24 cellular contexts compared by ENCODE assay signal in the genomic region with DNA sequence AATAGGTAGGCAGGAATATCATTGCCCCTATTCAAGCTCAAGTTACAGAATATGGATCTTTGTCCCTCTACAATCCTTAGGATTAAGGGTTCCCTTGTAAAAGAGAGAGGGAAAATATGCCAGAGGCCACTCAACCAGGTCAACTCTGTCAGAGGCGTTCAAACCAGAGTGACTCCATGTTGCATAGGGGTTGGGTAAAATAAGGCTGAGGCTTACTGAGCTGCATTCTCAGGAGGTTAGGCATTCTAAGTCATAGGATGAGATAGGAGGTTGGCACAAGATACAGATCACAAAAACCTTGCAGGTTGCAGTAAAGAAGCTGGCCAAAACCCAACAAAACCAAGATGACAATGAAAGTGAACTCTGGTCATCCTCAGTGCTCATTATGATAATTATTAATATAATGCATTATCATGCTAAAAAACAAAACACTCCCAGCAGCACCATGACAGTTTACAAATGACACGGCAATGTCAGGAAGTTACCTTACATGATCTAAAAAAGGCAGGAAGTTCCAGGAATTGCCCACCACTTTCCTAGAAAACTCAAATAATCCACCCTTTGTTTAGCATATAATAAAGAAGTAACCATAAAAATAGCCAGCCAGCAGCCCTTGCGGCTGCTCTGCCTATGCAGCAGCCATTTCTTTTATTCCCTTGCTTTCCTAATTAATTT.
"Had no signal": no experiment of that assay in that cellular context is flagged by ENCODE, and none has a peak within 500 bp of the region (broad histone marks: within the 10 kb centered on the region; RNA-seq: fewer than 3 reads in every experiment).

No MANE protein-coding gene starts in this region.

- ATAC-seq: gastrocnemius medialis, left cardiac atrium, left ventricle myocardium superior, mucosa of descending colon, right lobe of liver had no signal

- H3K4me3 ChIP-seq: dorsolateral prefrontal cortex, gastrocnemius medialis, mucosa of descending colon, right lobe of liver, thoracic aorta, upper lobe of left lung, vagina had no signal

- H3K27me3 ChIP-seq: dorsolateral prefrontal cortex, gastrocnemius medialis, neutrophil, right lobe of liver, upper lobe of left lung, vagina had no signal

- H3K36me3 ChIP-seq: gastrocnemius medialis, right lobe of liver, thoracic aorta, upper lobe of left lung, vagina had no signal

- H3K27ac Mint-ChIP-seq: activated CD4-positive, alpha-beta T cell treated with anti-CD3 and anti-CD28 coated beads, Interleukin-2, amount 10 ng/mL, durations not matched to agents 24 days and 14 days; activated naive CD4-positive, alpha-beta T cell treated with anti-CD3 and anti-CD28 coated beads, Interleukin-2, amount 50 U/mL, for 24 hours; activated T-helper 1 cell treated with anti-CD3 and anti-CD28 coated beads, Interleukin-12 subunit alpha, Interleukin-12 subunit beta, Interleukin-2, Interleukin-4 antibody, amounts not matched to agents 30 ng/mL and 10 ng/mL and 1 ng/mL, durations not matched to agents 14 hours and 24 hours and 36 hours; nephron progenitor cell; progenitor cell of endocrine pancreas; stimulated activated naive CD8-positive, alpha-beta T cell treated with anti-CD3 and anti-CD28 coated beads, Interleukin-15, Interleukin-2, amounts not matched to agents 100 ng/mL and 50 ng/mL, for 24 hours had no signal

- H3K27me3 Mint-ChIP-seq: activated CD4-positive, alpha-beta T cell treated with anti-CD3 and anti-CD28 coated beads, Interleukin-2, amount 10 ng/mL, durations not matched to agents 24 days and 14 days; activated naive CD4-positive, alpha-beta T cell treated with anti-CD3 and anti-CD28 coated beads, Interleukin-2, amount 50 U/mL, for 24 hours; progenitor cell of endocrine pancreas; stimulated activated naive CD8-positive, alpha-beta T cell treated with anti-CD3 and anti-CD28 coated beads, Interleukin-15, Interleukin-2, amounts not matched to agents 100 ng/mL and 50 ng/mL, for 24 hours had no signal

- H3K9me3 ChIP-seq: gastrocnemius medialis, mucosa of descending colon, neutrophil, right lobe of liver, thoracic aorta, upper lobe of left lung, vagina had no signal

- H3K4me3 Mint-ChIP-seq: activated CD4-positive, alpha-beta T cell treated with anti-CD3 and anti-CD28 coated beads, Interleukin-2, amount 10 ng/mL, durations not matched to agents 24 days and 14 days; activated naive CD4-positive, alpha-beta T cell treated with anti-CD3 and anti-CD28 coated beads, Interleukin-2, amount 50 U/mL, for 24 hours; activated T-helper 1 cell treated with anti-CD3 and anti-CD28 coated beads, Interleukin-12 subunit alpha, Interleukin-12 subunit beta, Interleukin-2, Interleukin-4 antibody, amounts not matched to agents 30 ng/mL and 10 ng/mL and 1 ng/mL, durations not matched to agents 14 hours and 24 hours and 36 hours; nephron progenitor cell; stimulated activated naive CD8-positive, alpha-beta T cell treated with anti-CD3 and anti-CD28 coated beads, Interleukin-15, Interleukin-2, amounts not matched to agents 100 ng/mL and 50 ng/mL, for 24 hours had no signal

- H3K4me1 ChIP-seq: right lobe of liver, vagina had no signal

- DNase-seq: activated CD4-positive, alpha-beta T cell treated with anti-CD3 and anti-CD28 coated beads, Interleukin-2, amount 10 ng/mL, durations not matched to agents 24 days and 14 days; activated CD4-positive, CD25-positive, alpha-beta regulatory T cell treated with anti-CD3 and anti-CD28 coated beads, Interleukin-2, amount 50 U/mL, for 72 hours; activated gamma-delta T cell; activated T-cell treated with anti-CD3 and anti-CD28 coated beads, Interleukin-2, amount 50 U/mL, for 1 hour; anterior cingulate cortex; dorsolateral prefrontal cortex; effector memory CD4-positive, alpha-beta T cell; gastrocnemius medialis; glutamatergic neuron; left cardiac atrium; left ventricle myocardium superior; mucosa of descending colon; nephron progenitor cell; right lobe of liver; stimulated activated CD4-positive, alpha-beta T cell treated with anti-CD3 and anti-CD28 coated beads, Interleukin-4, amount 100 ng/mL, for 1 hour; T-helper 2 cell; upper lobe of left lung had no signal

- H3K4me1 Mint-ChIP-seq: nephron progenitor cell had no signal
